ENCODE assay signal across 27 cellular contexts in the genomic region with DNA sequence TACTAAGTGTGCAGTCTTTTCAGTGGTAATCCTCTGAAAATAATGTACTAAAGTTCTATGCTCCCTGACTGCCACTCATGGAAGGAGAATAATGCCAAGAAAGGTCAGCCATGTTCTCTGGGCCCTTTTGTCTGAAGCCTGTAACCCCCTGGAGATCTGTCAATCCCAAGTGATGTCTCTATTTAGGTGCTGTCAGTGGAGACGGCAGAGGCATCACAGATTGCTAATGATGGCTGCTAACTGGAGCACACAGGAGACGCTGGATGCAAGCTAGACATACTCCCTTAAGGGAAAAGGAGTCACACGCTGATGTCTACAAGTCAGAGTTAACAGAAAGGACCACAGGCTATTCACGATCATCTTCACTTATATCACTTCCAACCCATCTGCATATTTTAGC.
"Had no signal": no experiment of that assay in that cellular context is flagged by ENCODE, and none has a peak within 500 bp of the region (broad histone marks: within the 10 kb centered on the region; RNA-seq: fewer than 3 reads in every experiment).

No MANE protein-coding gene starts in this region.

- H3K27ac ChIP-seq: ascending aorta, brain microvascular endothelial cell, cardiac muscle cell, SJSA1 had no signal

- H3K4me3 Mint-ChIP-seq: activated B cell treated with CpG ODN at 0.5 μM for 24 hours; activated CD4-positive, alpha-beta T cell treated with anti-CD3 and anti-CD28 coated beads, Interleukin-2, amount 10 ng/mL, durations not matched to agents 24 days and 14 days; activated CD8-positive, alpha-beta memory T cell treated with anti-CD3 and anti-CD28 coated beads, Interleukin-2, amount 10 ng/mL, durations not matched to agents 7 days and 5 days; activated naive CD4-positive, alpha-beta T cell treated with anti-CD3 and anti-CD28 coated beads, Interleukin-2, amount 50 U/mL, for 24 hours; activated naive CD8-positive, alpha-beta T cell treated with anti-CD3 and anti-CD28 coated beads, Interleukin-2, amount 50 U/mL, for 24 hours; activated T-cell treated with anti-CD3 and anti-CD28 coated beads, Interleukin-2, amount 50 U/mL, for 24 hours; activated T-helper 1 cell treated with anti-CD3 and anti-CD28 coated beads, Interleukin-12 subunit alpha, Interleukin-12 subunit beta, Interleukin-2, Interleukin-4 antibody, amounts not matched to agents 30 ng/mL and 10 ng/mL and 1 ng/mL, durations not matched to agents 14 hours and 24 hours and 36 hours; T-helper 17 cell had no signal

- H3K36me3 ChIP-seq: ascending aorta, cardiac muscle cell had no signal

- H3K9me3 ChIP-seq: ascending aorta, SJSA1 had no signal

- H3K4me1 ChIP-seq: ascending aorta, SJSA1 had no signal

- H3K4me1 Mint-ChIP-seq: activated B cell treated with CpG ODN at 0.5 μM for 24 hours; activated CD4-positive, alpha-beta T cell treated with anti-CD3 and anti-CD28 coated beads, Interleukin-2, amount 10 ng/mL, durations not matched to agents 24 days and 14 days; activated CD8-positive, alpha-beta memory T cell treated with anti-CD3 and anti-CD28 coated beads, Interleukin-2, amount 10 ng/mL, durations not matched to agents 7 days and 5 days; activated naive CD4-positive, alpha-beta T cell treated with anti-CD3 and anti-CD28 coated beads, Interleukin-2, amount 50 U/mL, for 24 hours; activated naive CD8-positive, alpha-beta T cell treated with anti-CD3 and anti-CD28 coated beads, Interleukin-2, amount 50 U/mL, for 24 hours; T-helper 17 cell had no signal

- ATAC-seq: activated CD8-positive, alpha-beta memory T cell treated with anti-CD3 and anti-CD28 coated beads, Interleukin-2, amount 10 ng/mL, durations not matched to agents 7 days and 5 days; activated naive CD8-positive, alpha-beta T cell treated with anti-CD3 and anti-CD28 coated beads, Interleukin-2, amount 50 U/mL, for 24 hours; PC-3; T-helper 17 cell had no signal

- H3K4me3 ChIP-seq: ascending aorta, cardiac muscle cell, SJSA1 had no signal

- H3K9me3 Mint-ChIP-seq: activated CD4-positive, alpha-beta T cell treated with anti-CD3 and anti-CD28 coated beads, Interleukin-2, amount 10 ng/mL, durations not matched to agents 24 days and 14 days; activated naive CD4-positive, alpha-beta T cell treated with anti-CD3 and anti-CD28 coated beads, Interleukin-2, amount 50 U/mL, for 24 hours; activated naive CD8-positive, alpha-beta T cell treated with anti-CD3 and anti-CD28 coated beads, Interleukin-2, amount 50 U/mL, for 24 hours; activated T-cell treated with anti-CD3 and anti-CD28 coated beads, Interleukin-2, amount 50 U/mL, for 24 hours; activated T-helper 1 cell treated with anti-CD3 and anti-CD28 coated beads, Interleukin-12 subunit alpha, Interleukin-12 subunit beta, Interleukin-2, Interleukin-4 antibody, amounts not matched to agents 30 ng/mL and 10 ng/mL and 1 ng/mL, durations not matched to agents 14 hours and 24 hours and 36 hours had no signal

- H3K27me3 ChIP-seq: ascending aorta, brain microvascular endothelial cell, cardiac muscle cell, SJSA1 had no signal

- H3K27ac Mint-ChIP-seq: activated B cell treated with CpG ODN at 0.5 μM for 24 hours; activated CD4-positive, alpha-beta T cell treated with anti-CD3 and anti-CD28 coated beads, Interleukin-2, amount 10 ng/mL, durations not matched to agents 24 days and 14 days; activated CD8-positive, alpha-beta memory T cell treated with anti-CD3 and anti-CD28 coated beads, Interleukin-2, amount 10 ng/mL, durations not matched to agents 7 days and 5 days; activated naive CD4-positive, alpha-beta T cell treated with anti-CD3 and anti-CD28 coated beads, Interleukin-2, amount 50 U/mL, for 24 hours; activated naive CD8-positive, alpha-beta T cell treated with anti-CD3 and anti-CD28 coated beads, Interleukin-2, amount 50 U/mL, for 24 hours; activated T-cell treated with anti-CD3 and anti-CD28 coated beads, Interleukin-2, amount 50 U/mL, for 24 hours; activated T-helper 1 cell treated with anti-CD3 and anti-CD28 coated beads, Interleukin-12 subunit alpha, Interleukin-12 subunit beta, Interleukin-2, Interleukin-4 antibody, amounts not matched to agents 30 ng/mL and 10 ng/mL and 1 ng/mL, durations not matched to agents 14 hours and 24 hours and 36 hours; T-helper 17 cell had no signal

- H3K27me3 Mint-ChIP-seq: activated B cell treated with CpG ODN at 0.5 μM for 24 hours; activated CD4-positive, alpha-beta T cell treated with anti-CD3 and anti-CD28 coated beads, Interleukin-2, amount 10 ng/mL, durations not matched to agents 24 days and 14 days; activated CD8-positive, alpha-beta memory T cell treated with anti-CD3 and anti-CD28 coated beads, Interleukin-2, amount 10 ng/mL, durations not matched to agents 7 days and 5 days; activated naive CD4-positive, alpha-beta T cell treated with anti-CD3 and anti-CD28 coated beads, Interleukin-2, amount 50 U/mL, for 24 hours; activated naive CD8-positive, alpha-beta T cell treated with anti-CD3 and anti-CD28 coated beads, Interleukin-2, amount 50 U/mL, for 24 hours; activated T-cell treated with anti-CD3 and anti-CD28 coated beads, Interleukin-2, amount 50 U/mL, for 24 hours; T-helper 17 cell had no signal

- DNase-seq: activated B cell treated with CpG ODN at 0.5 μM for 24 hours; activated CD4-positive, alpha-beta T cell treated with anti-CD3 and anti-CD28 coated beads for 1 hour; activated CD4-positive, alpha-beta T cell treated with anti-CD3 and anti-CD28 coated beads, Interleukin-2, amount 10 ng/mL, durations not matched to agents 24 days and 14 days; activated CD4-positive, alpha-beta T cell treated with anti-CD3 and anti-CD28 coated beads, Interleukin-2, amount 50 U/mL, for 48 hours; activated CD8-positive, alpha-beta memory T cell treated with anti-CD3 and anti-CD28 coated beads, Interleukin-2, amount 10 ng/mL, durations not matched to agents 7 days and 5 days; activated effector memory CD4-positive, alpha-beta T cell treated with Interleukin-2 at 50 U/mL for 16 hours; activated naive CD4-positive, alpha-beta T cell; activated naive CD8-positive, alpha-beta T cell treated with anti-CD3 and anti-CD28 coated beads, Interleukin-2, amount 50 U/mL, for 24 hours; activated T-cell treated with anti-CD3 and anti-CD28 coated beads, Interleukin-2, amount 50 U/mL, for 24 hours; amniotic stem cell; brain microvascular endothelial cell; KG1; NCI-H1048; NCI-H146; NCI-H187 treated with DMSO at 0.1 percent for 48 hours; NCI-H345; NCI-H510A; NCI-H526 treated with DMSO at 0.1 percent for 48 hours; PC-3; SHP77; T-helper 17 cell; T-helper 9 cell had no signal
